9 cellular contexts compared by ENCODE assay signal in the genomic region with DNA sequence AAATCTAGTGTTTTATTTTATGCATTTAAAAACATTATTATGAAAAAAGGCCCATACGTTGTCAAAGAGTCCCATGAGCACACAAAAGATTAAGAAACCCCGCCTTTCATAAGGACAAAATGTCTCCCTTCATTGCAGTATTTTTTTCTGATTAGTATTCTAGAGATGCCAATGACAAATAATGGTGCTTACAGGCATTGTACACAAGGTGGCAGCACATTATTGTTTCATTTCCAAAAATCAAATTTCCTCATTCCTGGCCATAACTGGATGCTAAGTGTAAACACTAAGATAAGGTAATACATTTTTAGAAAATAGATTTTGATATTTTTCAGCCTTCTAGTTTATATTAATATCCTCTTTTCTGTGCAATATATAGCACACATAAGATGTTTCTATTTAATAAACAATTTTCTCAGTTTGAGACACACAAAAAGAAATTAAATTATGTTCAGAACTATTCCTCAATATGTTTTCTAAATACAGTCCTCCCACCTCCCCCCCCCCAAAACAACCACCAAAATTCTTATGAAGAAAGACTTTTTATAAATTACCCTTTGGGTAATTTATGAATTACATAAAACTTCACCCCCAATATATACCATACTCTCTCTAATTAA. TPM values are rescaled to one million over a fixed set of nuclear protein-coding genes. Genes with fewer than 3 reads are reported as not detected.
DNase-seq lines count a peak whose midpoint lies in the region; ATAC-seq, FAIRE-seq and TF ChIP-seq lines count a peak whose summit lies in the region.
"Had no signal": no experiment of that assay in that cellular context is flagged by ENCODE, and none has a peak within 500 bp of the region (broad histone marks: within the 10 kb centered on the region; RNA-seq: fewer than 3 reads in every experiment).

No MANE protein-coding gene starts in this region.

- POLR2A ChIA-PET in HCT116 (lab: Charles Lee) = no interaction called here

- H3K9ac ChIP-seq in HCT116 (ENCODE audit: low read length) (no peak overlapping the region), kidney (ENCODE audit: low read length in 2 of 2) (no peak overlapping the region)
- H3K9ac ChIP-seq: BLaER1 had no signal

- CTCF ChIA-PET in HCT116 (lab: Charles Lee) = interaction anchor here (0.9 kb wide), 1 partner anchor 277 kb away, joined by 3 read pairs; no protein-coding TSS in a partner anchor

- RAD21 ChIA-PET in HCT116 (lab: Charles Lee; ENCODE audit: low non-redundant PET in 1 of 2, low total read pairs in 2 of 2, uncharacterized antibody in 2 of 2, unreplicated experiment in 2 of 2) = no interaction called here

- no peaks in the 10 kb centered on the region for H3K9me2 ChIP-seq in HCT116 (ENCODE audit: insufficient read depth)

- BruUV-seq in HCT116 (replicated peaks; lab: Mats Ljungman, UMichigan) = no TSS peak

- no peak for TF ChIP-seq POLR2A in HCT116 (IDR thresholded peaks at IDR 0.05; ENCODE audit: borderline replicate concordance, extremely low read depth, insufficient read depth, insufficient read length)

- H3K4me3 ChIP-seq in HCT116 (replicated peaks in 1 of 2; ENCODE audit: low read depth in 1 of 2, low read length in 2 of 2) = no peak overlapping the region
- H3K4me3 ChIP-seq in kidney (ENCODE audit: low read length in 2 of 2) = no peak overlapping the region
- no peak overlapping the region for H3K4me3 ChIP-seq in tibial artery
- H3K4me3 ChIP-seq: BLaER1 had no signal

- no peaks in the 10 kb centered on the region for H3K9me3 ChIP-seq in HCT116 (ENCODE audit: control insufficient read depth in 1 of 2, insufficient read depth in 1 of 2, low read depth in 1 of 2, low read length in 2 of 2)
- no peaks in the 10 kb centered on the region for H3K9me3 ChIP-seq in kidney (ENCODE audit: control insufficient read depth in 1 of 2, low read length in 2 of 2)
- no peaks in the 10 kb centered on the region for H3K9me3 ChIP-seq in tibial artery
- H3K9me3 ChIP-seq: BLaER1 had no signal

- no peaks in the 10 kb centered on the region for H4K20me1 ChIP-seq in HCT116 (ENCODE audit: insufficient read depth)
- H4K20me1 ChIP-seq: BLaER1 had no signal

- peak overlapping the region in 1 of 5 experiments; percentile 17 for H3K4me3 Mint-ChIP-seq in brain

- TF ChIP-seq CTCF in HCT116 (IDR thresholded peaks at IDR 0.05 in 2 of 3, conservative IDR thresholded peaks at IDR 0.05 in 1 of 3; ENCODE audit: borderline replicate concordance in 1 of 3, insufficient read depth in 1 of 3, low read depth in 2 of 3, low read length in 2 of 3) (peak; percentile 52 to 79 (median 60); a peak in 5 of 6 replicates), brain (conservative IDR thresholded peaks at IDR 0.05) (peak; percentile 70 to 80), kidney (IDR thresholded peaks at IDR 0.05; ENCODE audit: borderline replicate concordance, extremely low read depth, insufficient read depth) (peak; percentile 81), tibial artery (IDR thresholded peaks at IDR 0.05) (peak; percentile 55 to 63)

- TF ChIP-seq RAD21 in HCT116 (IDR thresholded peaks at IDR 0.05; ENCODE audit: low read depth) = peak; percentile 76

- H3K9me3 Mint-ChIP-seq in brain = peaks cover 0 to 5% (median 0%) of the 10 kb centered on the region in 5 experiments

- peak overlapping the region; percentile 86 for H2AFZ ChIP-seq in HCT116 (ENCODE audit: low read depth, low read length, poor library complexity, severe bottlenecking)

- DNase-seq in DMS79 treated with DMSO at 0.1 percent for 48 hours (lab: John Stamatoyannopoulos, UW) (peak; percentile 64), DMS79 (lab: John Stamatoyannopoulos, UW) (no peak), HCT116 (ENCODE audit: low read depth, low spot score) (peak; percentile 43), NCI-H2171 treated with DMSO at 0.1 percent for 48 hours (lab: John Stamatoyannopoulos, UW) (peak; percentile 77), kidney (no peak), tibial artery (no peak)

- no peaks in the 10 kb centered on the region for H3K4me1 ChIP-seq in HCT116 (ENCODE audit: control insufficient read depth in 1 of 2, insufficient read depth in 2 of 2, low read length in 2 of 2)
- H3K4me1 ChIP-seq in kidney (ENCODE audit: control insufficient read depth in 1 of 2, insufficient read depth in 1 of 2, low read depth in 1 of 2, low read length in 2 of 2) = no peaks in the 10 kb centered on the region
- peaks cover 0 to 3% (median 0%) of the 10 kb centered on the region in 4 donors for H3K4me1 ChIP-seq in tibial artery
- H3K4me1 ChIP-seq: BLaER1 had no signal

- peaks cover 4% of the 10 kb centered on the region for H3K27me3 Mint-ChIP-seq in brain

- ATAC-seq in HCT116 (peak; percentile 80), GM19467 (IDR thresholded peaks at IDR 0.05; ENCODE audit: unreplicated experiment) (no peak)

- H3K36me3 ChIP-seq in HCT116 (ENCODE audit: control insufficient read depth in 1 of 2, insufficient read depth in 2 of 2, low read length in 2 of 2) = no peaks in the 10 kb centered on the region
- H3K36me3 ChIP-seq in kidney (ENCODE audit: control insufficient read depth in 1 of 2, insufficient read depth in 2 of 2, low read length in 2 of 2) = no peaks in the 10 kb centered on the region
- H3K36me3 ChIP-seq in tibial artery = no peaks in the 10 kb centered on the region
- H3K36me3 ChIP-seq: BLaER1 had no signal

- no peaks in the 10 kb centered on the region for H3K36me3 Mint-ChIP-seq in brain

- no peaks in the 10 kb centered on the region for H3K79me2 ChIP-seq in HCT116 (ENCODE audit: insufficient read depth, low read length)

- intact Hi-C loops in HCT116 (cut with micrococcal nuclease) = loop anchor here (2.0 kb wide), 2 partner anchors 68 to 276 kb away; no protein-coding TSS in a partner anchor
- intact Hi-C loops in kidney (cut with DNase I) = no loop called here
- intact Hi-C loops in tibial artery (cut with DNase I; ENCODE audit: low total_unique reads) = no loop called here

- FAIRE-seq in kidney (lab: Jason Lieb, UNC) = peak; percentile 97

- peak overlapping the region in 2 of 5 experiments; percentile 13 to 27 for H3K27ac Mint-ChIP-seq in brain

- H3K27ac ChIP-seq in HCT116 (ENCODE audit: low read depth, low read length) (no peak overlapping the region), kidney (ENCODE audit: low read depth in 2 of 2, low read length in 2 of 2) (no peak overlapping the region), tibial artery (no peak overlapping the region)
- H3K27ac ChIP-seq: BLaER1 had no signal

- no peak overlapping the region for H3K4me2 ChIP-seq in HCT116 (ENCODE audit: low read length)
- H3K4me2 ChIP-seq: BLaER1 had no signal

- H3K4me1 Mint-ChIP-seq in brain = peaks cover 19% of the 10 kb centered on the region

- no peaks in the 10 kb centered on the region for H3K27me3 ChIP-seq in HCT116 (ENCODE audit: insufficient read depth, low read length)
- H3K27me3 ChIP-seq in tibial artery = no peaks in the 10 kb centered on the region
- H3K27me3 ChIP-seq: BLaER1 had no signal

TF ChIP-seq in HCT116, 20 proteins besides CTCF, POLR2A, EP300 and RAD21:
- TF ChIP-seq, protein P1, sequence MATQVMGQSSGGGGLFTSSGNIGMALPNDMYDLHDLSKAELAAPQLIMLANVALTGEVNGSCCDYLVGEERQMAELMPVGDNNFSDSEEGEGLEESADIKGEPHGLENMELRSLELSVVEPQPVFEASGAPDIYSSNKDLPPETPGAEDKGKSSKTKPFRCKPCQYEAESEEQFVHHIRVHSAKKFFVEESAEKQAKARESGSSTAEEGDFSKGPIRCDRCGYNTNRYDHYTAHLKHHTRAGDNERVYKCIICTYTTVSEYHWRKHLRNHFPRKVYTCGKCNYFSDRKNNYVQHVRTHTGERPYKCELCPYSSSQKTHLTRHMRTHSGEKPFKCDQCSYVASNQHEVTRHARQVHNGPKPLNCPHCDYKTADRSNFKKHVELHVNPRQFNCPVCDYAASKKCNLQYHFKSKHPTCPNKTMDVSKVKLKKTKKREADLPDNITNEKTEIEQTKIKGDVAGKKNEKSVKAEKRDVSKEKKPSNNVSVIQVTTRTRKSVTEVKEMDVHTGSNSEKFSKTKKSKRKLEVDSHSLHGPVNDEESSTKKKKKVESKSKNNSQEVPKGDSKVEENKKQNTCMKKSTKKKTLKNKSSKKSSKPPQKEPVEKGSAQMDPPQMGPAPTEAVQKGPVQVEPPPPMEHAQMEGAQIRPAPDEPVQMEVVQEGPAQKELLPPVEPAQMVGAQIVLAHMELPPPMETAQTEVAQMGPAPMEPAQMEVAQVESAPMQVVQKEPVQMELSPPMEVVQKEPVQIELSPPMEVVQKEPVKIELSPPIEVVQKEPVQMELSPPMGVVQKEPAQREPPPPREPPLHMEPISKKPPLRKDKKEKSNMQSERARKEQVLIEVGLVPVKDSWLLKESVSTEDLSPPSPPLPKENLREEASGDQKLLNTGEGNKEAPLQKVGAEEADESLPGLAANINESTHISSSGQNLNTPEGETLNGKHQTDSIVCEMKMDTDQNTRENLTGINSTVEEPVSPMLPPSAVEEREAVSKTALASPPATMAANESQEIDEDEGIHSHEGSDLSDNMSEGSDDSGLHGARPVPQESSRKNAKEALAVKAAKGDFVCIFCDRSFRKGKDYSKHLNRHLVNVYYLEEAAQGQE (IDR thresholded peaks at IDR 0.05; ENCODE audit: low read depth) = no peak
- TF ChIP-seq FOSL1 (IDR thresholded peaks at IDR 0.05; ENCODE audit: low read depth) (no peak), CBX3 (IDR thresholded peaks at IDR 0.05; ENCODE audit: low read depth) (0 out of 2 replicates have a peak, but pooled peaks have one; percentile 30), TCF7L2 (IDR thresholded peaks at IDR 0.05; ENCODE audit: borderline replicate concordance, extremely low read depth, insufficient read depth, insufficient read length) (no peak), ZNF274 (IDR thresholded peaks at IDR 0.05; ENCODE audit: low read depth, low read length) (no peak), EGR1 (IDR thresholded peaks at IDR 0.05; ENCODE audit: low read depth) (no peak)

RNA-seq across cellular contexts. Expression of a gene that starts 47.7 kb away (rescaled TPM):
- total RNA-seq in HCT116 (2021; ENCODE audit: unreplicated experiment) (10.3 TPM), kidney (9.1 TPM)
- polyA plus RNA-seq in HCT116 (2012) = 3.7 and 6.1 TPM in 2 replicates
- polyA plus RNA-seq in brain (ENCODE audit: insufficient read depth, low read depth, low replicate concordance) (3.1 TPM), kidney (ENCODE audit: insufficient read depth, low read depth, low replicate concordance) (5.1 TPM)

Comparison
In these comparisons a context has a peak if more than half of its experiments do, and no peak if none do; other contexts are left out.
1. DNase-seq: peak in DMS79 treated with DMSO at 0.1 percent for 48 hours (single experiment), HCT116 (single experiment) and NCI-H2171 treated with DMSO at 0.1 percent for 48 hours (single experiment); none in DMS79 (single experiment), kidney (single experiment) and tibial artery (0 of 2).
2. Peak in every context shown above with its lines, with median percentiles within 50 percentile points of each other: CTCF ChIP-seq.